In genomic region chr6:110039364-110039995, GRCh38 we compare ENCODE assay signal across 8 cellular contexts.
DNase-seq lines count a peak whose midpoint lies in the region; ATAC-seq and TF ChIP-seq lines count a peak whose summit lies in the region.

No MANE protein-coding gene starts in this region.

- H3K27ac ChIP-seq in right atrium auricular region = peak overlapping the region in 1 of 2 donors; percentile 3
- no peak overlapping the region for H3K27ac ChIP-seq in aorta (ENCODE audit: low read depth in 1 of 2, low read length in 2 of 2)

- peaks cover under 1% of the 10 kb centered on the region for H3K27me3 Mint-ChIP-seq in T-helper 17 cell

- H3K9me3 ChIP-seq in T-helper 17 cell (ENCODE audit: control insufficient read depth, low read length, poor library complexity, severe bottlenecking) (no peaks in the 10 kb centered on the region), right atrium auricular region (no peaks in the 10 kb centered on the region), aorta (ENCODE audit: control insufficient read depth, low read length) (no peaks in the 10 kb centered on the region)

- intact Hi-C loops in aorta (cut with DNase I) = loop anchor here in 1 of 2 donors (1.0 to 5.0 kb wide), 2 partner anchors 333 to 353 kb away; no protein-coding TSS in a partner anchor

- TF ChIP-seq CTCF in right atrium auricular region (IDR thresholded peaks at IDR 0.05) = peak; percentile 91 to 92

- H3K36me3 ChIP-seq in right atrium auricular region (no peaks in the 10 kb centered on the region), aorta (ENCODE audit: control insufficient read depth in 1 of 2, insufficient read depth in 2 of 2, low read length in 1 of 2) (no peaks in the 10 kb centered on the region)

- H3K4me3 ChIP-seq in right atrium auricular region = peak overlapping the region; percentile 23 to 36
- H3K4me3 ChIP-seq in aorta (ENCODE audit: low read length in 2 of 2) = no peak overlapping the region

- peak overlapping the region; percentile 95 for H3K4me3 Mint-ChIP-seq in T-helper 17 cell

- peak overlapping the region; percentile 95 for H3K27ac Mint-ChIP-seq in T-helper 17 cell

- no peaks in the 10 kb centered on the region for H3K36me3 Mint-ChIP-seq in T-helper 17 cell (ENCODE audit: low read depth)

- H3K4me1 ChIP-seq in right atrium auricular region (peaks cover 0 to 6% of the 10 kb centered on the region in 2 donors), aorta (ENCODE audit: control insufficient read depth in 1 of 2, insufficient read depth in 2 of 2, low read length in 2 of 2) (no peaks in the 10 kb centered on the region)

- H3K4me1 Mint-ChIP-seq in T-helper 17 cell = peaks cover 13% of the 10 kb centered on the region

- DNase-seq in NCI-H146 treated with DMSO at 0.1 percent for 48 hours (lab: John Stamatoyannopoulos, UW; ENCODE audit: unreplicated experiment) = peak; percentile 82
- peak; percentile 59 to 77 (median 63) for DNase-seq in T-helper 17 cell
- DNase-seq in anterior cingulate cortex (lab: John Stamatoyannopoulos, UW) = peak in 56 of 58 donors; percentile 8 to 88 (median 64)
- DNase-seq in right atrium auricular region (ENCODE audit: low spot score) = peak; percentile 91
- peak; percentile 72 for DNase-seq in pulmonary artery endothelial cell (ENCODE audit: low read depth, low spot score)
- DNase-seq in aorta = peak; percentile 91 to 92

- H3K27me3 ChIP-seq in right atrium auricular region = no peaks in the 10 kb centered on the region
- no peaks in the 10 kb centered on the region for H3K27me3 ChIP-seq in aorta (ENCODE audit: control insufficient read depth in 1 of 2, insufficient read depth in 2 of 2, low read length in 1 of 2)

- WGBS in aorta, 2 donors = 8 to 9% methylated on average over 8 of the region's 8 CpGs

- ATAC-seq in GM18498 (IDR thresholded peaks at IDR 0.05; ENCODE audit: unreplicated experiment) = peak; percentile 80
- ATAC-seq in HG02885 (IDR thresholded peaks at IDR 0.05; ENCODE audit: poor library complexity, unreplicated experiment) = peak; percentile 88
- ATAC-seq in T-helper 17 cell = peak; percentile 86
- ATAC-seq in aorta (ENCODE audit: low FRiP score) = peak; percentile 90

Comparison
In these comparisons a context has a peak if more than half of its experiments do, and no peak if none do; other contexts are left out.
1. H3K4me3 ChIP-seq: peak in right atrium auricular region (2 of 2); none in aorta (0 of 2).
2. Peak in every context shown above with its lines, with median percentiles within 50 percentile points of each other: ATAC-seq and DNase-seq.